Comparison of ENCODE assay signal across 20 cellular contexts in genomic region chr3:139100821-139101220, GRCh38. TPM values are rescaled to one million over a fixed set of nuclear protein-coding genes. Genes with fewer than 3 reads are reported as not detected.
"Had no signal": no experiment of that assay in that cellular context is flagged by ENCODE, and none has a peak within 500 bp of the region (broad histone marks: within the 10 kb centered on the region; RNA-seq: fewer than 3 reads in every experiment).

No MANE protein-coding gene starts in this region.

- H3K27ac ChIP-seq: RWPE1, SJCRH30 had no signal

- H3K27me3 ChIP-seq: SJCRH30 had no signal

- H3K4me3 ChIP-seq: SJCRH30 had no signal

- DNase-seq: KBM-7, MV-4-11, NCI-H1048, NCI-H1105, NCI-H1436 treated with DMSO at 0.1 percent for 48 hours, NCI-H1694, NCI-H1930, NCI-H2081, NCI-H2171, NCI-H226, NCI-H446, NCI-H510A, NCI-H774, SHP77 treated with DMSO at 0.1 percent for 48 hours, SJCRH30 had no signal

- ATAC-seq: SK-N-SH treated with all-trans-retinoic acid at 6 μM for 48 hours had no signal

- H3K4me1 ChIP-seq: SJCRH30 had no signal

- H3K36me3 ChIP-seq: SJCRH30 had no signal

- H3K9me3 ChIP-seq: SJCRH30 had no signal

RNA-seq across cellular contexts. Expression of gene PRR23C, which starts 56.1 kb away (rescaled TPM):
- total RNA-seq: HT-29, LHCN-M2, MCF 10A, SJCRH30 had no signal
